9 cellular contexts compared by ENCODE assay signal in genomic region chr3:128226794-128227399, GRCh38.
DNase-seq lines count a peak whose midpoint lies in the region; ATAC-seq and TF ChIP-seq lines count a peak whose summit lies in the region.
"Had no signal": no experiment of that assay in that cellular context is flagged by ENCODE, and none has a peak within 500 bp of the region (broad histone marks: within the 10 kb centered on the region; RNA-seq: fewer than 3 reads in every experiment).

No MANE protein-coding gene starts in this region.

- H4K5ac ChIP-seq in IMR-90 (ENCODE audit: low read depth, low read length): no peak overlapping the region

- no peak overlapping the region for H3K23ac ChIP-seq in IMR-90 (ENCODE audit: low read depth, low read length)

- H3K9me3 ChIP-seq in IMR-90 (ENCODE audit: control insufficient read depth, insufficient read depth, low read length): peaks cover 6% of the 10 kb centered on the region; the same call in 1 of the 2 replicates

- POLR2A ChIA-PET in IMR-90 (lab: Charles Lee; ENCODE audit: unreplicated experiment): no interaction called here

- H3K9ac ChIP-seq in IMR-90 (ENCODE audit: low read depth, low read length): no peak overlapping the region

- CTCF ChIA-PET in IMR-90 (lab: Yijun Ruan, JAX): interaction anchor here (0.7 to 2.3 kb wide), 3 partner anchors 32 to 96 kb away, joined by 3 to 7 read pairs (median 3); no protein-coding TSS in a partner anchor

- no peak overlapping the region for H2AK5ac ChIP-seq in IMR-90 (ENCODE audit: low read depth, low read length)

- H3K27me3 ChIP-seq in IMR-90 (ENCODE audit: control insufficient read depth, insufficient read depth, low read length): no peaks in the 10 kb centered on the region

- in situ Hi-C loops in IMR-90 (cut with MboI; ENCODE audit: low sequenced_read_pairs): no loop called here

- H2BK120ac ChIP-seq in IMR-90 (ENCODE audit: low read depth, low read length): no peak overlapping the region

- H3K27ac Mint-ChIP-seq in stimulated activated memory B cell treated with anti-CD40 and anti-IgM and Interleukin-4, amounts not matched to agents 10 μg/mL and 1 μg/mL and 100 μg/mL, for 72 hours: no peak overlapping the region

- H3K4me3 ChIP-seq in IMR-90 (ENCODE audit: insufficient read depth, low read depth, low read length): no peak overlapping the region
- H3K4me3 ChIP-seq: SK-N-MC had no signal

- no peak overlapping the region for H3K4me2 ChIP-seq in IMR-90 (ENCODE audit: low read depth, low read length)

- H3K4ac ChIP-seq in IMR-90 (ENCODE audit: low read depth, low read length): no peak overlapping the region

- H4K8ac ChIP-seq in IMR-90 (ENCODE audit: low read depth in 2 of 2, low read length in 2 of 2): no peak overlapping the region

- DNase-seq in Daoy (ENCODE audit: low read depth) (peak; percentile 59), IMR-90 (peak; percentile 7), fibroblast of the conjunctiva (ENCODE audit: low read depth) (peak; percentile 5), posterior vena cava (ENCODE audit: low spot score) (peak; percentile 86), NK-92 (lab: John Stamatoyannopoulos, UW; ENCODE audit: unreplicated experiment) (no peak), NOMO-1 treated with dmso at 0.1 percent for 144 hours (lab: John Stamatoyannopoulos, UW; ENCODE audit: unreplicated experiment) (no peak)
- DNase-seq in activated CD8-positive, alpha-beta memory T cell treated with anti-CD3 and anti-CD28 coated beads, Interleukin-2, amount 50 U/mL, for 4 hours: peak; percentile 27

- TF ChIP-seq RAD21 in IMR-90 (IDR thresholded peaks at IDR 0.05; ENCODE audit: low read length): peak; percentile 69

- H3K56ac ChIP-seq in IMR-90 (ENCODE audit: extremely low read depth, insufficient read depth, low read length): no peak overlapping the region

- no peaks in the 10 kb centered on the region for H3K27me3 Mint-ChIP-seq in stimulated activated memory B cell treated with anti-CD40 and anti-IgM and Interleukin-4, amounts not matched to agents 10 μg/mL and 1 μg/mL and 100 μg/mL, for 72 hours

- no peak overlapping the region for H3K18ac ChIP-seq in IMR-90 (ENCODE audit: low read depth, low read length)

- dilution Hi-C loops in IMR-90 (cut with HindIII; ENCODE audit: low sequenced_read_pairs, unreplicated experiment): no loop called here

- peaks cover 0 to 15% of the 10 kb centered on the region in 2 experiments; a peak in 1 of 4 replicates for H3K79me1 ChIP-seq in IMR-90 (ENCODE audit: low read depth in 1 of 2, low read length in 2 of 2)

- H2BK20ac ChIP-seq in IMR-90 (ENCODE audit: low read depth, low read length): no peak overlapping the region

- peak; percentile 59 for TF ChIP-seq CTCF in IMR-90 (conservative IDR thresholded peaks at IDR 0.05; ENCODE audit: low read depth, low read length)

- intact Hi-C loops in IMR-90 (cut with micrococcal nuclease) (no loop called here), posterior vena cava (cut with DNase I) (no loop called here)

- no peaks in the 10 kb centered on the region for H3K4me1 Mint-ChIP-seq in stimulated activated memory B cell treated with anti-CD40 and anti-IgM and Interleukin-4, amounts not matched to agents 10 μg/mL and 1 μg/mL and 100 μg/mL, for 72 hours

- peak; percentile 78 for ATAC-seq in IMR-90 (ENCODE audit: low read depth)
- ATAC-seq in stimulated activated memory B cell treated with anti-CD40 and anti-IgM and Interleukin-4, amounts not matched to agents 10 μg/mL and 1 μg/mL and 100 μg/mL, for 72 hours: no peak

- peaks cover 19% of the 10 kb centered on the region for H3K36me3 Mint-ChIP-seq in stimulated activated memory B cell treated with anti-CD40 and anti-IgM and Interleukin-4, amounts not matched to agents 10 μg/mL and 1 μg/mL and 100 μg/mL, for 72 hours

- no peak overlapping the region for H3K27ac ChIP-seq in IMR-90 (ENCODE audit: insufficient read depth, low read length)
- H3K27ac ChIP-seq: SK-N-MC had no signal

- WGBS in IMR-90 (ENCODE audit: extremely low coverage in 2 of 2, insufficient read length in 1 of 2), 2 experiments: 34% methylated on average over 3 of the region's 5 CpGs; no CpG with 5 or more reads in 1 of the 2 experiments

- no peaks in the 10 kb centered on the region for H3K36me3 ChIP-seq in IMR-90 (ENCODE audit: control insufficient read depth, insufficient read depth, low read length)

- H4K91ac ChIP-seq in IMR-90 (ENCODE audit: insufficient read depth, low read depth, low read length): no peak overlapping the region

- no peak overlapping the region for H2BK15ac ChIP-seq in IMR-90 (ENCODE audit: low read depth, low read length)

- H3K4me3 Mint-ChIP-seq in stimulated activated memory B cell treated with anti-CD40 and anti-IgM and Interleukin-4, amounts not matched to agents 10 μg/mL and 1 μg/mL and 100 μg/mL, for 72 hours: no peak overlapping the region

- 0 out of 2 replicates have a peak, but pooled peaks cover 4% of the 10 kb centered on the region for H4K20me1 ChIP-seq in IMR-90 (ENCODE audit: insufficient read depth, low read length)

- TF ChIP-seq POLR2A in IMR-90 (IDR thresholded peaks at IDR 0.05; ENCODE audit: low read depth, low read length): no peak

- no peak overlapping the region for H2AK9ac ChIP-seq in IMR-90 (replicated peaks; ENCODE audit: low read depth, low read length, poor library complexity)

- H3K9me3 Mint-ChIP-seq in stimulated activated memory B cell treated with anti-CD40 and anti-IgM and Interleukin-4, amounts not matched to agents 10 μg/mL and 1 μg/mL and 100 μg/mL, for 72 hours: peaks cover 8% of the 10 kb centered on the region

- H3K9me1 ChIP-seq in IMR-90 (ENCODE audit: insufficient read depth, low read length): 0 out of 2 replicates have a peak, but pooled peaks cover 2% of the 10 kb centered on the region

- H2AFZ ChIP-seq in IMR-90 (replicated peaks; ENCODE audit: low read length, poor library complexity): no peak overlapping the region

- BruUV-seq in IMR-90 (replicated peaks; lab: Mats Ljungman, UMichigan): no TSS peak

- no peak overlapping the region for H3K14ac ChIP-seq in IMR-90 (replicated peaks; ENCODE audit: low read depth, low read length)

- no peak overlapping the region for H2BK5ac ChIP-seq in IMR-90 (ENCODE audit: low read depth, low read length, poor library complexity, severe bottlenecking)

- H3K4me1 ChIP-seq in IMR-90 (ENCODE audit: control insufficient read depth, insufficient read depth, low read length): peaks cover 4% of the 10 kb centered on the region; the same call in 1 of the 2 replicates

TF ChIP-seq in IMR-90, 13 proteins besides CTCF, POLR2A, EP300 and RAD21:
- TF ChIP-seq RFX5 (IDR thresholded peaks at IDR 0.05; ENCODE audit: low read depth, low read length) (no peak), BHLHE40 (IDR thresholded peaks at IDR 0.05; ENCODE audit: low read depth, low read length) (no peak), SMC3 (IDR thresholded peaks at IDR 0.05; ENCODE audit: low read depth, low read length) (peak; percentile 68)

Comparison
In these comparisons a context has a peak if more than half of its experiments do, and no peak if none do; other contexts are left out.
1. DNase-seq: peak in Daoy (single experiment), IMR-90 (single experiment), activated CD8-positive, alpha-beta memory T cell treated with anti-CD3 and anti-CD28 coated beads, Interleukin-2, amount 50 U/mL, for 4 hours (single experiment), fibroblast of the conjunctiva (single experiment) and posterior vena cava (single experiment); none in NK-92 (single experiment) and NOMO-1 treated with dmso at 0.1 percent for 144 hours (single experiment).